Comparison of ENCODE assay signal across 20 cellular contexts in genomic region chr9:95974389-95974788, GRCh38.
DNase-seq lines count a peak whose midpoint lies in the region; ATAC-seq, FAIRE-seq and TF ChIP-seq lines count a peak whose summit lies in the region.
"Had no signal": no experiment of that assay in that cellular context is flagged by ENCODE, and none has a peak within 500 bp of the region (broad histone marks: within the 10 kb centered on the region; RNA-seq: fewer than 3 reads in every experiment).

No MANE protein-coding gene starts in this region.

- no peak overlapping the region for H3K27ac Mint-ChIP-seq in activated CD8-positive, alpha-beta memory T cell treated with anti-CD3 and anti-CD28 coated beads, Interleukin-2, amount 10 ng/mL, durations not matched to agents 7 days and 5 days
- no peak overlapping the region for H3K27ac Mint-ChIP-seq in activated T-helper 17 cell treated with anti-CD3 and anti-CD28 coated beads, Interleukin-2, amount 50 U/mL, for 72 hours
- H3K27ac Mint-ChIP-seq: CD14-positive monocyte; CD4-positive, alpha-beta T cell; CD8-positive, alpha-beta memory T cell; GM23338; HFFc6 had no signal

- peaks cover 2% of the 10 kb centered on the region for H3K9me3 Mint-ChIP-seq in activated CD8-positive, alpha-beta memory T cell treated with anti-CD3 and anti-CD28 coated beads, Interleukin-2, amount 10 ng/mL, durations not matched to agents 7 days and 5 days (ENCODE audit: low read depth)
- H3K9me3 Mint-ChIP-seq in activated T-helper 17 cell treated with anti-CD3 and anti-CD28 coated beads, Interleukin-2, amount 50 U/mL, for 72 hours, result peaks cover 4% of the 10 kb centered on the region
- H3K9me3 Mint-ChIP-seq: CD4-positive, alpha-beta T cell; GM23338; HFFc6 had no signal

- FAIRE-seq in GM12892 (lab: Jason Lieb, UNC), result peak; percentile 9
- FAIRE-seq: A549, GM19239 had no signal

- H3K4me3 Mint-ChIP-seq in activated CD8-positive, alpha-beta memory T cell treated with anti-CD3 and anti-CD28 coated beads, Interleukin-2, amount 10 ng/mL, durations not matched to agents 7 days and 5 days, result no peak overlapping the region
- no peak overlapping the region for H3K4me3 Mint-ChIP-seq in activated T-helper 17 cell treated with anti-CD3 and anti-CD28 coated beads, Interleukin-2, amount 50 U/mL, for 72 hours
- H3K4me3 Mint-ChIP-seq: CD14-positive monocyte; CD4-positive, alpha-beta T cell; CD8-positive, alpha-beta memory T cell; GM23338; HFFc6 had no signal

- H3K27me3 Mint-ChIP-seq in activated CD8-positive, alpha-beta memory T cell treated with anti-CD3 and anti-CD28 coated beads, Interleukin-2, amount 10 ng/mL, durations not matched to agents 7 days and 5 days, result no peaks in the 10 kb centered on the region
- H3K27me3 Mint-ChIP-seq in activated T-helper 17 cell treated with anti-CD3 and anti-CD28 coated beads, Interleukin-2, amount 50 U/mL, for 72 hours, result no peaks in the 10 kb centered on the region
- H3K27me3 Mint-ChIP-seq: CD4-positive, alpha-beta T cell; CD8-positive, alpha-beta memory T cell had no signal

- TF ChIP-seq POLR2A in GM12892 (IDR thresholded peaks at IDR 0.05; ENCODE audit: low read depth, low read length), result no peak

- peaks cover 56% of the 10 kb centered on the region for H3K36me3 Mint-ChIP-seq in activated CD8-positive, alpha-beta memory T cell treated with anti-CD3 and anti-CD28 coated beads, Interleukin-2, amount 10 ng/mL, durations not matched to agents 7 days and 5 days
- peaks cover 42% of the 10 kb centered on the region for H3K36me3 Mint-ChIP-seq in activated T-helper 17 cell treated with anti-CD3 and anti-CD28 coated beads, Interleukin-2, amount 50 U/mL, for 72 hours (ENCODE audit: low read depth)

- peaks cover 22% of the 10 kb centered on the region for H3K4me1 Mint-ChIP-seq in activated CD8-positive, alpha-beta memory T cell treated with anti-CD3 and anti-CD28 coated beads, Interleukin-2, amount 10 ng/mL, durations not matched to agents 7 days and 5 days
- H3K4me1 Mint-ChIP-seq in activated T-helper 17 cell treated with anti-CD3 and anti-CD28 coated beads, Interleukin-2, amount 50 U/mL, for 72 hours, result no peaks in the 10 kb centered on the region

- no peak for DNase-seq in activated CD8-positive, alpha-beta memory T cell treated with anti-CD3 and anti-CD28 coated beads, Interleukin-2, amount 10 ng/mL, durations not matched to agents 7 days and 5 days
- DNase-seq in activated CD8-positive, alpha-beta memory T cell treated with anti-CD3 and anti-CD28 coated beads, Interleukin-2, amount 50 U/mL, for 48 hours, result no peak
- no peak for DNase-seq in GM12892 (ENCODE audit: insufficient read length)
- DNase-seq in kidney glomerular epithelial cell (lab: John Stamatoyannopoulos, UW), result no peak
- DNase-seq: 8988T; ACHN; AML-193; BE2C; CD4-positive, alpha-beta T cell; CD8-positive, alpha-beta memory T cell; DMS53; DMS79 treated with DMSO at 0.1 percent for 48 hours; GF-D8; HFFc6 had no signal

- CTCF ChIA-PET in activated CD8-positive, alpha-beta memory T cell treated with anti-CD3 and anti-CD28 coated beads, Interleukin-2, amount 10 ng/mL, durations not matched to agents 7 days and 5 days (lab: Charles Lee), result no interaction called here

- peak; percentile 36 for ATAC-seq in activated CD8-positive, alpha-beta memory T cell treated with anti-CD3 and anti-CD28 coated beads, Interleukin-2, amount 10 ng/mL, durations not matched to agents 7 days and 5 days
- peak; percentile 71 for ATAC-seq in activated T-helper 17 cell treated with anti-CD3 and anti-CD28 coated beads, Interleukin-2, amount 50 U/mL, for 72 hours (replicated peaks)
- no peak for ATAC-seq in HG03108 (IDR thresholded peaks at IDR 0.05; ENCODE audit: unreplicated experiment)
- ATAC-seq: A549, GM23338 had no signal
